In the genomic region with DNA sequence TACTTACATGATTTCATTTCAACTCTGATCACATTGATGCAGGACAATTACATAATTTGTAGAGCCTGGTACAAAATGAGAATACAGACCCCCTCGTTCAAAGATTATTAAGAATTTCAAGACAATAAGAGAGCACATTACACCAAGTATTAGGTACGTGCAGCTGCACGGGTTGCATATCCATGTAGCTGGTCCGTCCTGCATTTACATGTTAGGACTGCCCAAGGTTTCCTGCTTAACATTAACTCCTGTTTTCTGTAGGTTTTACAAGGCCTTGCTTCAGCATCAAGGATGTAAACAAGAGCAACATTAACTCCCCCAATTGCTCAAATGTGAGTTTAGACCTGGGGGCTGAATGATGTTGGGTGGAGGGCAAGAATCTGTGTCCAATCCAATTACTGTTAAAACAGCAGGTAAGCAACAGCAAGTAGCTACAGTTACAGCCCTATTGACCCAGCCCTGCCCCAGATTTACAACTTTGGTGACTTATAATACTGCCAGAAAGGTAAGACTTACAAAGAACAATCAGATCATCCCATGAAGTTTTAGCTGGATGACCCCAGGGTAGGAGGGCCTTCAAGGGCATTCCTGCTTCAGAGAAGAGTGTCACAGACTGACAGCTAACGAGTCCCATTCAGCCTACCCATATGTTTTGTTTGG, we compare ENCODE assay signal across 6 cellular contexts.
"Had no signal": no experiment of that assay in that cellular context is flagged by ENCODE, and none has a peak within 500 bp of the region (broad histone marks: within the 10 kb centered on the region; RNA-seq: fewer than 3 reads in every experiment).

No MANE protein-coding gene starts in this region.

- H3K4me3 ChIP-seq: GM23248, K562 had no signal

- H3K4me3 Mint-ChIP-seq: H9 had no signal

- DNase-seq: GM23248, H9, HCEC 1CT, IMR-90, KG1 had no signal

- H3K27ac Mint-ChIP-seq: H9 had no signal

- H3K9me3 Mint-ChIP-seq: H9 had no signal

- ATAC-seq: K562 had no signal
